ENCODE assay signal across 17 cellular contexts in the genomic region with DNA sequence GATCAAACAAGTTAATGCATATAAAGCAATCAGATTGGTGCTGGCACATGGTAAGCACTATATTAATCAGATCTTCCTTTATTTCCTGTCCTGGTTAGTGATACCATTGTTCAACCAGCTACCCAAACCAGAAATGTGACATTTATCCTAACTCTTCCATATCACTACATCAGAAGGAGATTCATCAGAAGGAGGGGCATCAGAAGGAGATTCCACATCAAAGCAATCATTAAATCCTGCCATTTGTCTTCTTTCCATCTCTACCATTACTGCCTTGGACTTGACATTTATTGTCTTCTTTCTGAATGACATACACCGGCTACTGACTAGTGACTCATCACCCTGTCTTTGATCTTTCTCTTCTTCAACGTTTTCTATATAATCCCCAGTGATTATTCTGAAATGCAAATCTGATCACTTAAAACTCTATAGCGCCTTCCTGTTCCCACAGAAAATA.
DNase-seq lines count a peak whose midpoint lies in the region; ATAC-seq and TF ChIP-seq lines count a peak whose summit lies in the region.
"Had no signal": no experiment of that assay in that cellular context is flagged by ENCODE, and none has a peak within 500 bp of the region (broad histone marks: within the 10 kb centered on the region; RNA-seq: fewer than 3 reads in every experiment).

No MANE protein-coding gene starts in this region.

- H3K27ac Mint-ChIP-seq in natural killer cell, result no peak overlapping the region
- H3K27ac Mint-ChIP-seq: IgD-negative memory B cell had no signal

- no peaks in the 10 kb centered on the region for H3K36me3 Mint-ChIP-seq in natural killer cell

- intact Hi-C loops in natural killer cell (cut with micrococcal nuclease), result no loop called here

- no peaks in the 10 kb centered on the region for H3K4me1 Mint-ChIP-seq in natural killer cell
- H3K4me1 Mint-ChIP-seq: IgD-negative memory B cell had no signal

- TF ChIP-seq CTCF in natural killer cell (IDR thresholded peaks at IDR 0.05), result no peak

- peak; percentile 74 to 76 for ATAC-seq in activated CD4-positive, CD25-positive, alpha-beta regulatory T cell treated with anti-CD3 and anti-CD28 coated beads, Interleukin-2, amount 50 U/mL, for 24 hours
- ATAC-seq in stimulated activated naive CD8-positive, alpha-beta T cell treated with anti-CD3 and anti-CD28 coated beads, Interleukin-15, Interleukin-2, amounts not matched to agents 100 U/mL and 50 U/mL, for 24 hours, result peak; percentile 84
- no peak for ATAC-seq in natural killer cell

- POLR2A ChIA-PET in HEK293T (lab: Yijun Ruan, JAX), result no interaction called here

- no peak for DNase-seq in activated CD4-positive, CD25-positive, alpha-beta regulatory T cell treated with anti-CD3 and anti-CD28 coated beads, Interleukin-2, amount 50 U/mL, for 72 hours
- DNase-seq in COLO829 (ENCODE audit: low spot score) (peak; percentile 70), SW480 (ENCODE audit: low spot score) (peak; percentile 99), HEK293T (ENCODE audit: extremely low spot score) (no peak), NCI-H524 treated with DMSO at 0.1 percent for 48 hours (lab: John Stamatoyannopoulos, UW) (no peak), natural killer cell (no peak)
- no peak for DNase-seq in stimulated activated naive CD8-positive, alpha-beta T cell treated with anti-CD3 and anti-CD28 coated beads, Interleukin-15, Interleukin-2, amounts not matched to agents 100 U/mL and 50 U/mL, for 24 hours
- DNase-seq: C1 segment of cervical spinal cord, EL, Kasumi-1, NCI-H187 treated with DMSO at 0.1 percent for 48 hours, NCI-H69, OCI-M1, RPMI8226, SIG-M5 had no signal

- no peak overlapping the region for H3K4me3 Mint-ChIP-seq in natural killer cell
- H3K4me3 Mint-ChIP-seq: IgD-negative memory B cell had no signal

- H3K27me3 Mint-ChIP-seq in natural killer cell (ENCODE audit: low read depth in 2 of 2), result peaks cover 3 to 5% of the 10 kb centered on the region in 2 donors
- H3K27me3 Mint-ChIP-seq: IgD-negative memory B cell had no signal

- CTCF ChIA-PET in HEK293T (lab: Yijun Ruan, JAX), result no interaction called here

- H3K9me3 Mint-ChIP-seq in natural killer cell, result no peaks in the 10 kb centered on the region
- H3K9me3 Mint-ChIP-seq: IgD-negative memory B cell had no signal

TF ChIP-seq in HEK293T, 16 proteins besides CTCF, POLR2A, EP300 and RAD21:
- no peak for TF ChIP-seq HDGF (IDR thresholded peaks at IDR 0.05; ENCODE audit: borderline replicate concordance)
- TF ChIP-seq BHLHE40 (IDR thresholded peaks at IDR 0.05; ENCODE audit: borderline replicate concordance), result no peak
- no peak for TF ChIP-seq ZNF384 (IDR thresholded peaks at IDR 0.05)
- no peak for TF ChIP-seq FOXK2 (IDR thresholded peaks at IDR 0.05)
- TF ChIP-seq ARNT (IDR thresholded peaks at IDR 0.05), result no peak
- TF ChIP-seq SUZ12 (IDR thresholded peaks at IDR 0.05), result no peak

Comparison
In these comparisons a context has a peak if more than half of its experiments do, and no peak if none do; other contexts are left out.
1. ATAC-seq: peak in activated CD4-positive, CD25-positive, alpha-beta regulatory T cell treated with anti-CD3 and anti-CD28 coated beads, Interleukin-2, amount 50 U/mL, for 24 hours (2 of 2) and stimulated activated naive CD8-positive, alpha-beta T cell treated with anti-CD3 and anti-CD28 coated beads, Interleukin-15, Interleukin-2, amounts not matched to agents 100 U/mL and 50 U/mL, for 24 hours (single experiment); none in natural killer cell (0 of 3).
2. DNase-seq: peak in COLO829 (single experiment) and SW480 (single experiment); none in activated CD4-positive, CD25-positive, alpha-beta regulatory T cell treated with anti-CD3 and anti-CD28 coated beads, Interleukin-2, amount 50 U/mL, for 72 hours (single experiment), stimulated activated naive CD8-positive, alpha-beta T cell treated with anti-CD3 and anti-CD28 coated beads, Interleukin-15, Interleukin-2, amounts not matched to agents 100 U/mL and 50 U/mL, for 24 hours (single experiment), HEK293T (single experiment), NCI-H524 treated with DMSO at 0.1 percent for 48 hours (single experiment) and natural killer cell (single experiment).